16 cellular contexts compared by ENCODE assay signal in the genomic region with DNA sequence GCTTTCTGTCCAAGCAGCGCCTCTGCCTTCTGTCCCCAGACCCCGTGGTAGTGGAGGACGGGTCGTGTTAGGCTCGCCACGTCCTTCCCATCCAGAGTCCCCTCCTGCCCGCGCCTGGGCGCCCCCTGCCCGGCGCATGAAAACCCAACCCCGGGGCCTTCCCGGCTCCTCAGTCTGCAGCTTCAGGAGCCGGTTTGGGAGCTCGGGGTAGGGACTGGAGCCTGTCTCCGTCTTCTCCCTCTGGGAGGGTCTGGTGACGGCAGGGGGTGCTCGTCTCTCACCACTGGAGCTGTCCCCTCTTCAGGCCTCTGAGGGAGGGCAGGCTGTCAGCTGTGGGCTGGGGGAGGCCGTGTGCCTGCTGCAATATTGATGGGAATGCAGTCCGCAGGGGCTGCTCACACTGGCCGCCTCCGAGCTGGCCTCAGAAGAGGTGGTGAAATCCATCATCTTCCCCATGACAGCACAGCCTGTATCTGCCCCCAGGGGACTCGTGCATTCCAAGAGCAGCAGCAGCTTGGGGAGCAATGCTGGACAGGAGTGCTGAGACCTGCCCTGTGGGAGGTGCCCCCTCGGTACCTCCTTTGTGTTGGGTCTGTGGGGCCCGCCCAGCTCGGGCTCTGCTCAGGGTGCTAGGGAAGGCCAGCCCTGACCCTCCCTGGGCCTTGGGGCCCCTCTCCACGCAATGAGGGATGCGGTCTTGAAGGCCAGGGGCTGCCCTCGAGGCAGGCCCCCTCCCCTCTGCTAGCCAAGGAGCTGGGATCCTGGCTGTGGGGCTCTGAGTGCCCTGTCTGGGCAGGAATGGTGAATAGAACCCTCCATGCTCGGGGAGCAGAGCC. TPM values are rescaled to one million over a fixed set of nuclear protein-coding genes. Genes with fewer than 3 reads are reported as not detected.
DNase-seq lines count a peak whose midpoint lies in the region; ATAC-seq and TF ChIP-seq lines count a peak whose summit lies in the region.
"Had no signal": no experiment of that assay in that cellular context is flagged by ENCODE, and none has a peak within 500 bp of the region (broad histone marks: within the 10 kb centered on the region; RNA-seq: fewer than 3 reads in every experiment).

No MANE protein-coding gene starts in this region.

- H3K9ac ChIP-seq in mammary epithelial cell (ENCODE audit: insufficient read depth, low read length): no peak overlapping the region

- BruUV-seq in mammary epithelial cell (replicated peaks; lab: Mats Ljungman, UMichigan): no TSS peak

- TF ChIP-seq CTCF in AG10803 (conservative IDR thresholded peaks at IDR 0.05; ENCODE audit: low read length): peak; percentile 13; the same call in 1 of the 2 replicates
- peak; percentile 15 for TF ChIP-seq CTCF in cardiac fibroblast (IDR thresholded peaks at IDR 0.05; ENCODE audit: low read depth, low read length)
- no peak for TF ChIP-seq CTCF in lower lobe of right lung (IDR thresholded peaks at IDR 0.05)
- no peak for TF ChIP-seq CTCF in mammary epithelial cell (conservative IDR thresholded peaks at IDR 0.05 in 1 of 2, IDR thresholded peaks at IDR 0.05 in 1 of 2; ENCODE audit: extremely low read depth in 1 of 2, insufficient read depth in 1 of 2, low read depth in 1 of 2, low read length in 2 of 2)

- no peak for DNase-seq in AG10803 (ENCODE audit: low read depth)
- DNase-seq in HuH-7 (ENCODE audit: low spot score): peak; percentile 74
- peak; percentile 30 to 41 for DNase-seq in cardiac fibroblast (ENCODE audit: low read depth in 2 of 2)
- peak; percentile 39 for DNase-seq in lower lobe of right lung
- DNase-seq in hypothalamus (lab: John Stamatoyannopoulos, UW): no peak
- DNase-seq in amniotic stem cell (lab: John Stamatoyannopoulos, UW): no peak
- no peak for DNase-seq in activated CD4-positive, CD25-positive, alpha-beta regulatory T cell (lab: John Stamatoyannopoulos, UW)
- no peak for DNase-seq in mammary epithelial cell
- DNase-seq: activated CD4-positive, alpha-beta T cell treated with anti-CD3 and anti-CD28 coated beads for 4 hours; activated T-cell treated with anti-CD3 and anti-CD28 coated beads, Interleukin-2, amount 50 U/mL, for 4 hours; MV-4-11; stimulated activated CD4-positive, alpha-beta T cell treated with anti-CD3 and anti-CD28 coated beads, Interleukin-4, amount 100 ng/mL, for 1 hour; stimulated activated naive CD8-positive, alpha-beta T cell treated with anti-CD3 and anti-CD28 coated beads, Interleukin-15, Interleukin-2, amounts not matched to agents 100 U/mL and 50 U/mL, for 24 hours had no signal

- H3K27ac ChIP-seq in lower lobe of right lung (no peak overlapping the region), mammary epithelial cell (ENCODE audit: insufficient read depth, low read depth, low read length) (no peak overlapping the region)
- H3K27ac ChIP-seq: C4-2B had no signal

- CTCF ChIA-PET in mammary epithelial cell (lab: Charles Lee; ENCODE audit: low non-redundant PET): no interaction called here

- H3K4me1 ChIP-seq in lower lobe of right lung: no peaks in the 10 kb centered on the region
- peaks cover 5% of the 10 kb centered on the region for H3K4me1 ChIP-seq in mammary epithelial cell (ENCODE audit: insufficient read depth, low read length)

- H3K9me3 ChIP-seq in lower lobe of right lung: no peaks in the 10 kb centered on the region
- no peaks in the 10 kb centered on the region for H3K9me3 ChIP-seq in mammary epithelial cell (replicated peaks; ENCODE audit: insufficient read depth, low read length)

- in situ Hi-C loops in mammary epithelial cell (cut with MboI; ENCODE audit: low sequenced_read_pairs in 2 of 2): no loop called here

- H3K4me2 ChIP-seq in mammary epithelial cell (ENCODE audit: insufficient read depth, low read depth, low read length): no peak overlapping the region

- H3K4me3 ChIP-seq in AG10803 (ENCODE audit: low read length): no peak overlapping the region
- no peak overlapping the region for H3K4me3 ChIP-seq in cardiac fibroblast (replicated peaks in 1 of 2; ENCODE audit: low read depth in 2 of 2, low read length in 2 of 2)
- H3K4me3 ChIP-seq in lower lobe of right lung: no peak overlapping the region
- no peak overlapping the region for H3K4me3 ChIP-seq in mammary epithelial cell (replicated peaks in 1 of 3; ENCODE audit: insufficient read depth in 1 of 3, low read depth in 2 of 3, low read length in 3 of 3)

- H3K79me2 ChIP-seq in mammary epithelial cell (ENCODE audit: insufficient read depth, low read length): no peaks in the 10 kb centered on the region

- intact Hi-C loops in lower lobe of right lung (cut with DNase I): no loop called here
- intact Hi-C loops in mammary epithelial cell (cut with micrococcal nuclease): no loop called here

- H4K20me1 ChIP-seq in mammary epithelial cell (ENCODE audit: insufficient read depth, low read length): no peaks in the 10 kb centered on the region

- H2AFZ ChIP-seq in mammary epithelial cell (ENCODE audit: low read depth, low read length): no peak overlapping the region

- H3K36me3 ChIP-seq in lower lobe of right lung (no peaks in the 10 kb centered on the region), mammary epithelial cell (ENCODE audit: insufficient read depth, low read length) (no peaks in the 10 kb centered on the region)

- dilution Hi-C loops in mammary epithelial cell (cut with HindIII; ENCODE audit: low sequenced_read_pairs): no loop called here

- no peak for ATAC-seq in lower lobe of right lung
- ATAC-seq: activated T-cell treated with anti-CD3 and anti-CD28 coated beads, Interleukin-2, amount 50 U/mL, for 4 hours; stimulated activated naive CD8-positive, alpha-beta T cell treated with anti-CD3 and anti-CD28 coated beads, Interleukin-15, Interleukin-2, amounts not matched to agents 100 U/mL and 50 U/mL, for 24 hours had no signal

- H3K27me3 ChIP-seq in lower lobe of right lung (ENCODE audit: low read depth): peaks cover 25% of the 10 kb centered on the region
- no peaks in the 10 kb centered on the region for H3K27me3 ChIP-seq in mammary epithelial cell (ENCODE audit: insufficient read depth, low read length)

- 79% methylated on average over 19 of the region's 30 CpGs for WGBS in mammary epithelial cell (ENCODE audit: low coverage, missing lambda C conversion rate)

RNA-seq across cellular contexts. Expression of a gene that starts 17.8 kb away (rescaled TPM):
- 0.71 TPM for total RNA-seq in lower lobe of right lung
- under 1 TPM; 0.24 to 0.83 TPM for total RNA-seq in mammary epithelial cell
- polyA plus RNA-seq in mammary epithelial cell: 0.01 TPM
- polyA minus RNA-seq in mammary epithelial cell: not detected
- total RNA-seq: activated T-cell treated with anti-CD3 and anti-CD28 coated beads, Interleukin-2, amount 50 U/mL, for 4 hours; lung microvascular endothelial cell had no signal

RNA-seq across cellular contexts. Expression of a gene that starts 20.5 kb away (rescaled TPM):
- total RNA-seq in lower lobe of right lung: 0.09 TPM
- total RNA-seq in mammary epithelial cell: under 1 TPM in 1 of 2 donors, not detected in 1; under 0.01 TPM
- not detected for polyA plus RNA-seq in mammary epithelial cell
- not detected for polyA minus RNA-seq in mammary epithelial cell
- total RNA-seq: aorta, lung microvascular endothelial cell had no signal

RNA-seq across cellular contexts. Expression of a gene that starts 38.1 kb away (rescaled TPM):
- total RNA-seq in lower lobe of right lung (not detected), mammary epithelial cell (1 to 10 TPM; 1.0 to 3.2 TPM)
- polyA plus RNA-seq in mammary epithelial cell: 0.60 TPM
- 10.0 TPM for polyA minus RNA-seq in mammary epithelial cell
- total RNA-seq: lung microvascular endothelial cell had no signal

RNA-seq across cellular contexts. Expression of a gene that starts 59.9 kb away (rescaled TPM):
- total RNA-seq in lower lobe of right lung: 12.4 TPM
- total RNA-seq in mammary epithelial cell: 10 to 100 TPM; 10.5 to 23.8 TPM
- polyA plus RNA-seq in mammary epithelial cell: 15.3 TPM
- polyA minus RNA-seq in mammary epithelial cell: 9.3 TPM

Comparison
In these comparisons a context has a peak if more than half of its experiments do, and no peak if none do; other contexts are left out.
1. DNase-seq: peak in HuH-7 (single experiment), cardiac fibroblast (2 of 2) and lower lobe of right lung (single experiment); none in AG10803 (single experiment), hypothalamus (0 of 51), amniotic stem cell (single experiment), activated CD4-positive, CD25-positive, alpha-beta regulatory T cell (0 of 4) and mammary epithelial cell (single experiment).
2. CTCF ChIP-seq: peak in AG10803 (single experiment) and cardiac fibroblast (single experiment); none in lower lobe of right lung (single experiment) and mammary epithelial cell (0 of 2).